ENCODE assay signal across 8 cellular contexts in genomic region chr22:19941365-19942070, GRCh38. TPM values are rescaled to one million over a fixed set of nuclear protein-coding genes. Genes with fewer than 3 reads are reported as not detected.
DNase-seq lines count a peak whose midpoint lies in the region; ATAC-seq, FAIRE-seq and TF ChIP-seq lines count a peak whose summit lies in the region.

Gene COMT (plus strand): TSS chr22:19941772. CDS start chr22:19962527, 20,755 bp downstream.
Gene TXNRD2 (minus strand): TSS chr22:19941818. CDS start chr22:19941803, 15 bp downstream.

- DNase-seq in NCI-H2081 (lab: John Stamatoyannopoulos, UW): peak; percentile 57 to 74
- DNase-seq in NCI-H2081 treated with DMSO at 0.1 percent for 48 hours (lab: John Stamatoyannopoulos, UW): no peak
- DNase-seq in astrocyte (ENCODE audit: low read depth): no peak
- DNase-seq in hepatocyte (ENCODE audit: low spot score): no peak
- DNase-seq in sigmoid colon: peak; percentile 82

- peak; percentile 21 to 64 for TF ChIP-seq POLR2A in sigmoid colon (IDR thresholded peaks at IDR 0.05)

- WGBS in HUES64: 50% methylated on average over 62 of the region's 62 CpGs
- 97% methylated on average over 29 of the region's 62 CpGs for WGBS in hepatocyte (ENCODE audit: low lambda C conversion rate, missing lambda C conversion rate)
- WGBS in sigmoid colon, 2 donors: 1% methylated on average over 62 of the region's 62 CpGs

- no peak for TF ChIP-seq CTCF in astrocyte (IDR thresholded peaks at IDR 0.05; ENCODE audit: insufficient read depth, low read depth, low read length)
- TF ChIP-seq CTCF in hepatocyte (IDR thresholded peaks at IDR 0.05; ENCODE audit: poor library complexity): no peak
- TF ChIP-seq CTCF in sigmoid colon (IDR thresholded peaks at IDR 0.05): no peak

- H3K4me3 ChIP-seq in HUES64 (ENCODE audit: low read length) (peak within 1 kb of the TSS; percentile 78), astrocyte (ENCODE audit: insufficient read depth, low read depth, low read length) (peak within 1 kb of the TSS; percentile 70), hepatocyte (no peak within 1 kb of the TSS), sigmoid colon (peak within 1 kb of the TSS; percentile 50 to 86 (median 74))

- TF ChIP-seq EP300 in sigmoid colon (IDR thresholded peaks at IDR 0.05): no peak

- H3K27me3 ChIP-seq in HUES64 (ENCODE audit: insufficient read depth, low read length) (no peaks in the 10 kb centered on the region), astrocyte (ENCODE audit: insufficient read depth, low read length) (no peaks in the 10 kb centered on the region), hepatocyte (no peaks in the 10 kb centered on the region), sigmoid colon (no peaks in the 10 kb centered on the region)

- H3K9me3 Mint-ChIP-seq in astrocyte (ENCODE audit: unreplicated experiment): peaks cover 5% of the 10 kb centered on the region

- peak within 1 kb of the TSS; percentile 92 for H3K4me3 Mint-ChIP-seq in astrocyte (ENCODE audit: unreplicated experiment)

- H3K9ac ChIP-seq in HUES64 (ENCODE audit: low read depth, low read length) (peak within 1 kb of the TSS; percentile 79), astrocyte (ENCODE audit: low read length) (peak within 1 kb of the TSS; percentile 92)

- H3K4me1 ChIP-seq in HUES64 (ENCODE audit: insufficient read depth, low read length) (peaks cover 20% of the 10 kb centered on the region), astrocyte (ENCODE audit: insufficient read depth, low read length) (peaks cover 29% of the 10 kb centered on the region), hepatocyte (ENCODE audit: insufficient read depth) (peaks cover 15% of the 10 kb centered on the region), sigmoid colon (peaks cover 0 to 73% (median 55%) of the 10 kb centered on the region in 4 donors)

- peak within 1 kb of the TSS; percentile 70 for H2AFZ ChIP-seq in astrocyte (ENCODE audit: low read depth, low read length)
- peak within 1 kb of the TSS; percentile 32 for H2AFZ ChIP-seq in hepatocyte

- H3K36me3 ChIP-seq in HUES64 (ENCODE audit: insufficient read depth, low read length) (peaks cover 3% of the 10 kb centered on the region; the same call in 1 of the 2 replicates), astrocyte (ENCODE audit: insufficient read depth, low read length) (no peaks in the 10 kb centered on the region), hepatocyte (replicated peaks; ENCODE audit: insufficient read depth, low read depth) (no peaks in the 10 kb centered on the region), sigmoid colon (no peaks in the 10 kb centered on the region)

- no peaks in the 10 kb centered on the region for H3K9me2 ChIP-seq in hepatocyte (replicated peaks; ENCODE audit: insufficient read depth)

- H3K9me3 ChIP-seq in HUES64 (ENCODE audit: insufficient read depth, low read depth, low read length) (no peaks in the 10 kb centered on the region), astrocyte (ENCODE audit: insufficient read depth, low read depth, low read length) (no peaks in the 10 kb centered on the region), hepatocyte (ENCODE audit: low read depth) (no peaks in the 10 kb centered on the region), sigmoid colon (no peaks in the 10 kb centered on the region)

- FAIRE-seq in astrocyte (lab: Jason Lieb, UNC): no peak

- H3K4me1 Mint-ChIP-seq in astrocyte (ENCODE audit: low read depth, unreplicated experiment): peaks cover 24% of the 10 kb centered on the region

- H3K4me2 ChIP-seq in astrocyte (ENCODE audit: low read length) (peak within 1 kb of the TSS; percentile 90), hepatocyte (no peak within 1 kb of the TSS)

- no peak for ATAC-seq in GM19455 (IDR thresholded peaks at IDR 0.05; ENCODE audit: unreplicated experiment)

- intact Hi-C loops in T-helper 2 cell treated with Interferon-gamma antibody and Interleukin-4, amounts not matched to agents 100 ng/mL and 5 ng/mL, for 36 hours (cut with micrococcal nuclease): loop anchor here (5.0 kb wide), 1 partner anchor 84 kb away; no protein-coding TSS in a partner anchor
- intact Hi-C loops in sigmoid colon (cut with DNase I): loop anchor here (2.0 to 5.0 kb wide), 2 partner anchors 87 to 494 kb away; partner anchors contain the start of genes C22orf39, GNB1L and RTL10

- H3K27ac ChIP-seq in HUES64 (ENCODE audit: low read depth, low read length) (peak within 1 kb of the TSS; percentile 60), astrocyte (ENCODE audit: low read depth, low read length) (peak within 1 kb of the TSS; percentile 98), hepatocyte (peak within 1 kb of the TSS; percentile 74), sigmoid colon (peak within 1 kb of the TSS; percentile 90 to 97 (median 93))

- no peaks in the 10 kb centered on the region for H3K27me3 Mint-ChIP-seq in astrocyte (ENCODE audit: low read depth, unreplicated experiment)

- H3K27ac Mint-ChIP-seq in astrocyte (ENCODE audit: unreplicated experiment): peak within 1 kb of the TSS; percentile 100

- peaks cover 51% of the 10 kb centered on the region for H3K79me2 ChIP-seq in astrocyte (ENCODE audit: insufficient read depth, low read length)
- no peaks in the 10 kb centered on the region for H3K79me2 ChIP-seq in hepatocyte

- H3K36me3 Mint-ChIP-seq in astrocyte (ENCODE audit: low read depth, unreplicated experiment): peaks cover 9% of the 10 kb centered on the region

- H4K20me1 ChIP-seq in astrocyte (ENCODE audit: insufficient read depth, low read length): no peaks in the 10 kb centered on the region
- H4K20me1 ChIP-seq in hepatocyte (ENCODE audit: insufficient read depth, poor library complexity, severe bottlenecking): no peaks in the 10 kb centered on the region

RNA-seq across cellular contexts. Expression of gene COMT, which starts in this region (rescaled TPM):
- 39.3 TPM for polyA plus RNA-seq in HUES64 (2013, experiment 1 of 2)
- polyA plus RNA-seq in HUES64 (2013, experiment 2 of 2): 49.7 TPM
- total RNA-seq in T-helper 2 cell treated with Interferon-gamma antibody and Interleukin-4, amounts not matched to agents 100 ng/mL and 5 ng/mL, for 36 hours: 66.9 and 67.5 TPM in 2 replicates
- total RNA-seq in astrocyte (116 and 120 TPM in 2 replicates), hepatocyte (74.5 and 78.2 TPM in 2 replicates), sigmoid colon (100 to 1,000 TPM; 106 to 162 (median 112) TPM)
- polyA plus RNA-seq in hepatocyte (129 and 153 TPM in 2 replicates), sigmoid colon (10 to 100 TPM; 62.5 to 97.6 (median 68.4) TPM)

RNA-seq across cellular contexts. Expression of gene TXNRD2, which starts in this region (rescaled TPM):
- 12.2 TPM for polyA plus RNA-seq in HUES64 (2013, experiment 1 of 2)
- polyA plus RNA-seq in HUES64 (2013, experiment 2 of 2): 12.3 TPM
- 21.3 and 21.7 TPM in 2 replicates for total RNA-seq in T-helper 2 cell treated with Interferon-gamma antibody and Interleukin-4, amounts not matched to agents 100 ng/mL and 5 ng/mL, for 36 hours
- total RNA-seq in astrocyte: 19.8 and 25.7 TPM in 2 replicates
- 0.60 TPM in 1 of 2 replicates, not detected in the other for total RNA-seq in hepatocyte
- 1.6 and 2.1 TPM in 2 replicates for polyA plus RNA-seq in hepatocyte
- total RNA-seq in sigmoid colon: 10 to 100 TPM; 16.3 to 29.6 (median 21.1) TPM
- 10 to 100 TPM; 13.2 to 18.3 (median 16.6) TPM for polyA plus RNA-seq in sigmoid colon

Comparison
In these comparisons a context has a peak if more than half of its experiments do, and no peak if none do; other contexts are left out.
1. RNA of gene TXNRD2 (total RNA-seq): 19.8 to 25.7 TPM in astrocyte, 16.3 to 29.6 TPM in sigmoid colon and 21.3 to 21.7 TPM in T-helper 2 cell treated with Interferon-gamma antibody and Interleukin-4, amounts not matched to agents 100 ng/mL and 5 ng/mL, for 36 hours; 0.60 TPM in hepatocyte; every median in the first group is over 10 times any median in the second.
2. DNase-seq: peak in NCI-H2081 (2 of 2) and sigmoid colon (single experiment); none in NCI-H2081 treated with DMSO at 0.1 percent for 48 hours (single experiment), astrocyte (single experiment) and hepatocyte (single experiment).
3. Peak in every context shown above with its lines, with median percentiles within 50 percentile points of each other: H3K27ac ChIP-seq.